8 cellular contexts compared by ENCODE assay signal in genomic region chr6:30213999-30214982, GRCh38. TPM values are rescaled to one million over a fixed set of nuclear protein-coding genes. Genes with fewer than 3 reads are reported as not detected.
DNase-seq lines count a peak whose midpoint lies in the region; ATAC-seq and TF ChIP-seq lines count a peak whose summit lies in the region.

No MANE protein-coding gene starts in this region.

- peak; percentile 81 for DNase-seq in G401 (ENCODE audit: low spot score)
- DNase-seq in HAP-1 (ENCODE audit: low spot score in 2 of 2), result peak; percentile 34 to 70
- peak; percentile 88 for DNase-seq in NB4 (ENCODE audit: low read depth)
- DNase-seq in T1000 (lab: John Stamatoyannopoulos, UW), result peak; percentile 35
- DNase-seq in astrocyte of the hippocampus (ENCODE audit: low read depth, low spot score), result peak; percentile 83
- peak in 50 of 51 donors; percentile 28 to 89 (median 66) for DNase-seq in hypothalamus (lab: John Stamatoyannopoulos, UW)
- DNase-seq in retina, result peak; percentile 91
- DNase-seq in aorta, result peak; percentile 94 to 95

- H3K27me3 ChIP-seq in HAP-1 (ENCODE audit: low read depth) (no peaks in the 10 kb centered on the region), aorta (ENCODE audit: control insufficient read depth in 1 of 2, insufficient read depth in 2 of 2, low read length in 1 of 2) (no peaks in the 10 kb centered on the region)

- H3K36me3 ChIP-seq in HAP-1 (replicated peaks) (0 out of 2 replicates have a peak, but pooled peaks cover 3% of the 10 kb centered on the region), aorta (ENCODE audit: control insufficient read depth in 1 of 2, insufficient read depth in 2 of 2, low read length in 1 of 2) (no peaks in the 10 kb centered on the region)

- peak overlapping the region; percentile 78 to 83 for H3K27ac ChIP-seq in aorta (ENCODE audit: low read depth in 1 of 2, low read length in 2 of 2)

- peak; percentile 83 for TF ChIP-seq POLR2A in NB4 (IDR thresholded peaks at IDR 0.05; ENCODE audit: extremely low read depth, insufficient read length)

- H3K9me3 ChIP-seq in HAP-1 (no peaks in the 10 kb centered on the region), aorta (ENCODE audit: control insufficient read depth, low read length) (no peaks in the 10 kb centered on the region)

- WGBS in aorta, 2 donors, result 18% methylated on average over 54 to 55 of the region's 55 CpGs

- intact Hi-C loops in aorta (cut with DNase I), result loop anchor here (2.0 to 10.0 kb wide), 3 partner anchors 45 to 113 kb away; partner anchors contain the start of gene TRIM39 (in 2 of the 2)

- TF ChIP-seq CTCF in NB4 (IDR thresholded peaks at IDR 0.05; ENCODE audit: low read depth, low read length), result no peak

- H3K4me1 ChIP-seq in HAP-1, result peaks cover 29% of the 10 kb centered on the region
- peaks cover 0 to 6% of the 10 kb centered on the region in 2 donors for H3K4me1 ChIP-seq in aorta (ENCODE audit: control insufficient read depth in 1 of 2, insufficient read depth in 2 of 2, low read length in 2 of 2)

- peak; percentile 96 for ATAC-seq in aorta (ENCODE audit: low FRiP score)

- peak overlapping the region; percentile 91 for H3K4me3 ChIP-seq in HAP-1
- peak overlapping the region; percentile 72 for H3K4me3 ChIP-seq in NB4 (ENCODE audit: low read depth, low read length)
- H3K4me3 ChIP-seq in aorta (ENCODE audit: low read length in 2 of 2), result peak overlapping the region; percentile 10 to 67

- in situ Hi-C loops in G401 (cut with HindIII; ENCODE audit: low sequenced_read_pairs) (no loop called here), HAP-1 (cut with MboI; ENCODE audit: low sequenced_read_pairs) (loop anchor here (10.0 kb wide), 1 partner anchor 101 kb away; no protein-coding TSS in a partner anchor)

RNA-seq across cellular contexts. Expression of gene TRIM26, which starts 1.1 kb away (rescaled TPM):
- 41.7 and 61.2 TPM in 2 replicates for total RNA-seq in G401 (2014; rRNA removed; shearing (Covaris generic))
- total RNA-seq in aorta, result 10 to 100 TPM; 35.1 to 36.5 TPM
- polyA plus RNA-seq in aorta, result 10 to 100 TPM; 20.1 to 24.3 TPM

RNA-seq across cellular contexts. Expression of gene TRIM15, which starts 50.9 kb away (rescaled TPM):
- total RNA-seq in G401 (2014; rRNA removed; shearing (Covaris generic)), result not detected in 2 replicates
- not detected for total RNA-seq in aorta
- polyA plus RNA-seq in aorta, result 1 to 10 TPM; 1.6 to 7.0 TPM

RNA-seq across cellular contexts. Expression of gene TRIM10, which starts 53.3 kb away (rescaled TPM):
- total RNA-seq in G401 (2014; rRNA removed; shearing (Covaris generic)), result not detected in 2 replicates
- total RNA-seq in aorta, result under 1 TPM in 1 of 2 donors, not detected in 1; 0.12 TPM
- polyA plus RNA-seq in aorta, result under 1 TPM in 1 of 2 donors, not detected in 1; 0.13 TPM

Comparison
In these comparisons a context has a peak if more than half of its experiments do, and no peak if none do; other contexts are left out.
1. Peak in every context shown above with its lines: DNase-seq, ATAC-seq, H3K4me3 ChIP-seq and H3K27ac ChIP-seq.
2. DNase-seq: peak in every context shown above with its lines; median percentile 94 in aorta; 91 in retina; 88 in NB4; 83 in astrocyte of the hippocampus; 81 in G401; 66 in hypothalamus; 52 in HAP-1; 35 in T1000.
3. H3K4me3 ChIP-seq: peak in every context shown above with its lines; median percentile 91 in HAP-1; 72 in NB4; 38 in aorta.